Comparison of ENCODE assay signal across 8 cellular contexts in the genomic region with DNA sequence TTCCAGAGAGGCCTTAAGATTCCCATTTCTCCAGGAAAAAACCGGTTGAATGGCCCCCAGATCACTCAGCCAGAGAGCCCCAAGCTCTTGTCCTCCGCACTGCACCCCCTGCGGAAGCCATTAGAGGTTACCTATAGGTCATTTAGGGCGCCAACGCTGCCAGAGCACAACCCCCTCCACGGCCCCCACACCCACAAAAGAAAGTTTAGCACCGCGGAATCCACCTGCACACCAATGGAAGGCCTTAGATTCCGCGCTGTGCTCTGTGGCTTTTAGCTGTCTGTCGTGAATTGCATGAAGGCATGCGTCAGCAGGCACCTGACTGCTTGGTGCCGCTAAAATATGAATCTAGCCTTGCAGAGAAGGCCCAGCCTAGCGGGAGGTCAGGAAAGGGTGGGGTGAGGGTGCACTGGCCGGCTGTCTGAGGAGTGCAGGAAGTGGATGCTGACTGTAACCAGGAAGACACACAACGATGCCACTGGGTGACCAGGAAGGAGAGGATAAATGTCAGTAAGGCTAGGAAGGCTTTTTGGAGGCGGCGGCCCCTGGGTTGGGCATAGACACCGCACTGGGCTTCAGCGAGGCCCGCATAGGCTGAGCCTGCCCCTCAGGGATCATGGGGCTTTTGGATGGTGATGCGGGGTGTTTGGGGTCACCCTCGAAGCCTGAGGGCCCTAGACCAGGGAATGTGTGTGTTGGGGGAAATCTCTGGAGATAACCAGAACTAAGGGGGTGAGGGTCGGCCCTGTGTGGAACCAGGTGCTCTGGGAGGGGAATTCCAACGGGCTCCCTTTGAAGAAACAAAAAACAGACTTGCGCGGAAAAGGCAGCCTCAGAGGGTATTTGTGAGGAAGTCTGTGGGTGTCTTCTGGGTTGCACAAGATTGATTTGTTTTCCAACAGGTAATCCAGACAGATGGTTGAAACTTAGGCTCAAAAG. TPM values are rescaled to one million over a fixed set of nuclear protein-coding genes. Genes with fewer than 3 reads are reported as not detected.
DNase-seq lines count a peak whose midpoint lies in the region; ATAC-seq and TF ChIP-seq lines count a peak whose summit lies in the region.

No MANE protein-coding gene starts in this region.

- H3K36me3 ChIP-seq in Panc1 (ENCODE audit: control insufficient read depth, insufficient read depth, low read length) (no peaks in the 10 kb centered on the region), right lobe of liver (no peaks in the 10 kb centered on the region)

- BruUV-seq in Panc1 (replicated peaks; lab: Mats Ljungman, UMichigan): no TSS peak

- POLR2A ChIA-PET in Panc1 (lab: Charles Lee): no interaction called here

- 59% methylated on average over 22 of the region's 27 CpGs for WGBS in right lobe of liver (ENCODE audit: insufficient coverage, low coverage, low lambda C conversion rate, missing lambda C conversion rate)

- TF ChIP-seq POLR2A in right lobe of liver (IDR thresholded peaks at IDR 0.05): no peak

- H3K4me3 ChIP-seq in Panc1 (ENCODE audit: low read depth in 2 of 2, low read length in 2 of 2): peak overlapping the region; percentile 39 to 44
- H3K4me3 ChIP-seq in right lobe of liver: peak overlapping the region; percentile 48 to 88 (median 77)

- no peaks in the 10 kb centered on the region for H3K9me3 ChIP-seq in Panc1 (ENCODE audit: control insufficient read depth, insufficient read depth, low read depth, low read length)
- H3K9me3 ChIP-seq in right lobe of liver: no peaks in the 10 kb centered on the region

- no peaks in the 10 kb centered on the region; the same call in 1 of the 2 replicates for H3K4me1 ChIP-seq in Panc1 (ENCODE audit: control insufficient read depth, insufficient read depth, low read length)
- H3K4me1 ChIP-seq in right lobe of liver: peaks cover 0 to 22% (median 6%) of the 10 kb centered on the region in 4 donors

- no peaks in the 10 kb centered on the region for H3K27me3 ChIP-seq in Panc1 (ENCODE audit: control insufficient read depth, insufficient read depth, low read length)
- H3K27me3 ChIP-seq in right lobe of liver: no peaks in the 10 kb centered on the region

- intact Hi-C loops in Panc1 (cut with micrococcal nuclease; ENCODE audit: unreplicated experiment): no loop called here
- intact Hi-C loops in right lobe of liver (cut with DNase I): no loop called here

- H3K27ac ChIP-seq in Panc1 (ENCODE audit: low read length): no peak overlapping the region
- peak overlapping the region; percentile 67 to 83 (median 70) for H3K27ac ChIP-seq in right lobe of liver

- peak; percentile 23 for DNase-seq in NK-92 treated with Interleukin-12 subunit alpha and Interleukin-12 subunit beta, amount 100 ng/mL, for 24 hours (lab: John Stamatoyannopoulos, UW)
- DNase-seq in NK-92 (lab: John Stamatoyannopoulos, UW; ENCODE audit: unreplicated experiment) (no peak), Panc1 (ENCODE audit: low read depth, low spot score) (no peak), right lobe of liver (peak in 1 of 3 donors; percentile 41), EL (no peak)
- peak; percentile 91 for DNase-seq in activated effector memory CD4-positive, alpha-beta T cell treated with anti-CD3 and anti-CD28 coated beads, Interleukin-2, amount 50 U/mL, for 16 hours
- DNase-seq in stimulated activated CD8-positive, alpha-beta memory T cell treated with anti-CD3 and anti-CD28 coated beads, Interleukin-4, amount 100 ng/mL, for 24 hours (ENCODE audit: low read depth): peak; percentile 49

- no peak for TF ChIP-seq CTCF in Panc1 (IDR thresholded peaks at IDR 0.05)
- no peak for TF ChIP-seq CTCF in right lobe of liver (IDR thresholded peaks at IDR 0.05)

- CTCF ChIA-PET in Panc1 (lab: Charles Lee): no interaction called here

- in situ Hi-C loops in Panc1 (cut with HindIII; ENCODE audit: low pct_unique_long_range_greater_than_20kb, low sequenced_read_pairs): no loop called here

- ATAC-seq in Panc1: no peak
- ATAC-seq in right lobe of liver: peak in 1 of 4 donors; percentile 7
- no peak for ATAC-seq in GM19463 (IDR thresholded peaks at IDR 0.05; ENCODE audit: unreplicated experiment)

RNA-seq across cellular contexts. Expression of gene NUP210, which starts 1.0 kb away (rescaled TPM):
- total RNA-seq in Panc1 (2021; ENCODE audit: unreplicated experiment): 36.8 TPM
- polyA plus RNA-seq in Panc1 (2012; ENCODE audit: insufficient read length): 39.2 TPM
- 10 to 100 TPM; 11.7 to 17.7 (median 15.6) TPM for total RNA-seq in right lobe of liver

RNA-seq across cellular contexts. Expression of gene HDAC11, which starts 59.0 kb away (rescaled TPM):
- total RNA-seq in Panc1 (2021; ENCODE audit: unreplicated experiment) (10.6 TPM), right lobe of liver (10 to 100 TPM in 1 of 6 experiments, 1 to 10 TPM in 5; 2.2 to 10.8 (median 5.0) TPM)
- 21.6 TPM for polyA plus RNA-seq in Panc1 (2012; ENCODE audit: insufficient read length)

Comparison
In these comparisons a context has a peak if more than half of its experiments do, and no peak if none do; other contexts are left out.
1. DNase-seq: peak in NK-92 treated with Interleukin-12 subunit alpha and Interleukin-12 subunit beta, amount 100 ng/mL, for 24 hours (single experiment), activated effector memory CD4-positive, alpha-beta T cell treated with anti-CD3 and anti-CD28 coated beads, Interleukin-2, amount 50 U/mL, for 16 hours (single experiment) and stimulated activated CD8-positive, alpha-beta memory T cell treated with anti-CD3 and anti-CD28 coated beads, Interleukin-4, amount 100 ng/mL, for 24 hours (single experiment); none in NK-92 (single experiment), Panc1 (single experiment) and EL (single experiment).